ENCODE assay signal across 8 cellular contexts in genomic region chr16:69311533-69312388, GRCh38. TPM values are rescaled to one million over a fixed set of nuclear protein-coding genes. Genes with fewer than 3 reads are reported as not detected.
DNase-seq lines count a peak whose midpoint lies in the region; ATAC-seq and TF ChIP-seq lines count a peak whose summit lies in the region.

No MANE protein-coding gene starts in this region.

- TF ChIP-seq POLR2A in GM18505 (IDR thresholded peaks at IDR 0.05; ENCODE audit: borderline replicate concordance, extremely low read depth, insufficient read depth, insufficient read length): no peak

- peak overlapping the region; percentile 97 for H3K4me3 Mint-ChIP-seq in activated naive CD8-positive, alpha-beta T cell

- CTCF ChIA-PET in A673 (lab: Charles Lee): interaction anchor here (0.5 to 0.7 kb wide), 3 partner anchors 12 to 119 kb away, joined by 3 to 7 read pairs (median 6); no protein-coding TSS in a partner anchor

- H3K27me3 Mint-ChIP-seq in activated naive CD8-positive, alpha-beta T cell: no peaks in the 10 kb centered on the region

- ATAC-seq in GM18505 (IDR thresholded peaks at IDR 0.05; ENCODE audit: unreplicated experiment) (peak; percentile 45), HG02870 (IDR thresholded peaks at IDR 0.05; ENCODE audit: unreplicated experiment) (peak; percentile 46), sciatic nerve (peak; percentile 4)

- H3K4me1 ChIP-seq in A673 (ENCODE audit: insufficient read depth, low read length, poor library complexity, severe bottlenecking) (no peaks in the 10 kb centered on the region), NT2/D1 (ENCODE audit: insufficient read depth, insufficient read length) (no peaks in the 10 kb centered on the region), right atrium auricular region (peaks cover 0 to 21% of the 10 kb centered on the region in 2 donors)

- no peaks in the 10 kb centered on the region for H3K9me3 ChIP-seq in A673 (ENCODE audit: low read depth, low read length, poor library complexity, severe bottlenecking)
- H3K9me3 ChIP-seq in NT2/D1 (ENCODE audit: insufficient read depth, low read length): no peaks in the 10 kb centered on the region
- no peaks in the 10 kb centered on the region for H3K9me3 ChIP-seq in right atrium auricular region

- H3K36me3 Mint-ChIP-seq in activated naive CD8-positive, alpha-beta T cell: peaks cover 3% of the 10 kb centered on the region

- peaks cover 24% of the 10 kb centered on the region for H3K36me3 ChIP-seq in A673 (ENCODE audit: insufficient read depth, low read length, poor library complexity, severe bottlenecking)
- H3K36me3 ChIP-seq in NT2/D1 (ENCODE audit: insufficient read depth, insufficient read length, low read length): peaks cover 39% of the 10 kb centered on the region
- peaks cover 17% of the 10 kb centered on the region for H3K36me3 ChIP-seq in right atrium auricular region

- H3K27ac ChIP-seq in A673 (ENCODE audit: low read depth, low read length, poor library complexity, severe bottlenecking): peak overlapping the region; percentile 96
- H3K27ac ChIP-seq in right atrium auricular region: peak overlapping the region; percentile 82 to 89

- peaks cover 23% of the 10 kb centered on the region for H3K4me1 Mint-ChIP-seq in activated naive CD8-positive, alpha-beta T cell (ENCODE audit: low read depth)

- peak; percentile 51 for DNase-seq in A673 (ENCODE audit: low spot score)
- no peak for DNase-seq in NT2/D1 (ENCODE audit: low read depth, low spot score)
- DNase-seq in right atrium auricular region (ENCODE audit: low spot score): no peak
- no peak for DNase-seq in sciatic nerve (ENCODE audit: low spot score)
- no peak for DNase-seq in NCI-H2029 (lab: John Stamatoyannopoulos, UW)

- peak overlapping the region; percentile 92 for H3K27ac Mint-ChIP-seq in activated naive CD8-positive, alpha-beta T cell

- H3K4me3 ChIP-seq in A673 (ENCODE audit: low read depth, low read length, poor library complexity, severe bottlenecking) (peak overlapping the region; percentile 100), NT2/D1 (ENCODE audit: insufficient read length, low read depth) (peak overlapping the region; percentile 89), right atrium auricular region (peak overlapping the region; percentile 87 to 92)

- no TSS peak for BruUV-seq in A673 (replicated peaks; lab: Mats Ljungman, UMichigan)

- H3K9ac ChIP-seq in NT2/D1 (ENCODE audit: insufficient read length, low read depth): peak overlapping the region; percentile 94

- POLR2A ChIA-PET in A673 (lab: Charles Lee; ENCODE audit: low non-redundant PET): interaction anchor here (0.6 kb wide), 1 partner anchor 22 kb away, joined by 5 read pairs; no protein-coding TSS in a partner anchor

- intact Hi-C loops in A673 (cut with micrococcal nuclease; ENCODE audit: unreplicated experiment): no loop called here
- intact Hi-C loops in sciatic nerve (cut with DNase I): no loop called here

- H3K9me3 Mint-ChIP-seq in activated naive CD8-positive, alpha-beta T cell (ENCODE audit: low read depth): no peaks in the 10 kb centered on the region

- TF ChIP-seq CTCF in A673 (conservative IDR thresholded peaks at IDR 0.05; ENCODE audit: low read depth, low read length) (no peak), right atrium auricular region (IDR thresholded peaks at IDR 0.05) (no peak)

- no peaks in the 10 kb centered on the region for H3K27me3 ChIP-seq in A673 (replicated peaks; ENCODE audit: insufficient read depth, low read depth, low read length, poor library complexity)
- no peaks in the 10 kb centered on the region for H3K27me3 ChIP-seq in NT2/D1 (ENCODE audit: insufficient read depth, insufficient read length)
- H3K27me3 ChIP-seq in right atrium auricular region: no peaks in the 10 kb centered on the region

RNA-seq across cellular contexts. Expression of gene VPS4A, which starts 0.6 kb away (rescaled TPM):
- 48.7 and 50.4 TPM in 2 replicates for total RNA-seq in A673 (2021)
- 10 to 100 TPM; 25.4 to 36.4 TPM for total RNA-seq in right atrium auricular region
- total RNA-seq in sciatic nerve: 24.8 TPM

RNA-seq across cellular contexts. Expression of gene PDF, which starts 18.6 kb away (rescaled TPM):
- total RNA-seq in A673 (2021) (24.8 and 32.4 TPM in 2 replicates), right atrium auricular region (10 to 100 TPM; 11.8 to 12.8 TPM), sciatic nerve (6.0 TPM)

RNA-seq across cellular contexts. Expression of gene COG8, which starts 27.6 kb away (rescaled TPM):
- total RNA-seq in A673 (2021) (47.6 and 52.4 TPM in 2 replicates), right atrium auricular region (10 to 100 TPM; 24.4 to 31.8 TPM), sciatic nerve (36.4 TPM)

RNA-seq across cellular contexts. Expression of gene NIP7, which starts 27.8 kb away (rescaled TPM):
- total RNA-seq in A673 (2021) (55.1 and 66.4 TPM in 2 replicates), right atrium auricular region (1 to 10 TPM; 5.9 to 6.6 TPM), sciatic nerve (10.5 TPM)

RNA-seq across cellular contexts. Expression of gene TMED6, which starts 39.8 kb away (rescaled TPM):
- 1.8 TPM in 1 of 2 replicates, not detected in the other for total RNA-seq in A673 (2021)
- total RNA-seq in right atrium auricular region: not detected
- not detected for total RNA-seq in sciatic nerve
